17 cellular contexts compared by ENCODE assay signal in the genomic region with DNA sequence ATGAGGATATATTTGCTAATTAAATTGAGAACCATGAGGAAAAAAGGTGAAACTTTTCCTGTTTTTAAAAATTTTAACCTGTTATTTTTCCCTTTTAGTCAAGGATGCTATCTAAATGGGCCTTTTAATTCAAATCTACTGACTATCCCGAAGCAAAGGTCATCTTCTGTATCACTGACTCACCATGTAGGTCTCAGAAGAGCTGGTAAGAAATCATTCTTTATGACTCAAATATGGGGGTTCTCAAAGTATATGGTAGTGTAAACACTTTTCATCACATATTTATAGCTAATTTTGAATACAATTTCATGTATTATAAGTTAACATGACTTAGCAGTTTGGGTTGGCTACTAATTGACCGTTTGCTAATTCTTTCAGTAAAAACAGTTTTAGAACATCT.
DNase-seq lines count a peak whose midpoint lies in the region; ATAC-seq and TF ChIP-seq lines count a peak whose summit lies in the region.
"Had no signal": no experiment of that assay in that cellular context is flagged by ENCODE, and none has a peak within 500 bp of the region (broad histone marks: within the 10 kb centered on the region; RNA-seq: fewer than 3 reads in every experiment).

No MANE protein-coding gene starts in this region.

- H3K4me1 Mint-ChIP-seq in activated CD8-positive, alpha-beta T cell treated with anti-CD3 and anti-CD28 coated beads for 36 hours (ENCODE audit: low read depth) = peaks cover 34% of the 10 kb centered on the region
- H3K4me1 Mint-ChIP-seq in activated CD8-positive, alpha-beta T cell treated with anti-CD3 and anti-CD28 coated beads, Interleukin-2, amount 10 ng/mL, durations not matched to agents 7 days and 5 days (ENCODE audit: low read depth) = peaks cover 13% of the 10 kb centered on the region
- peaks cover 11% of the 10 kb centered on the region for H3K4me1 Mint-ChIP-seq in CD4-positive, alpha-beta T cell (ENCODE audit: low read depth)
- H3K4me1 Mint-ChIP-seq in activated naive CD8-positive, alpha-beta T cell treated with anti-CD3 and anti-CD28 coated beads, Interleukin-2, amount 50 U/mL, for 24 hours = peaks cover 22% of the 10 kb centered on the region
- H3K4me1 Mint-ChIP-seq in stimulated activated effector memory CD8-positive, alpha-beta T cell treated with anti-CD3 and anti-CD28 coated beads, Interleukin-12 subunit alpha, Interleukin-12 subunit beta, amount 100 ng/mL, for 72 hours = peaks cover 25% of the 10 kb centered on the region
- peaks cover 6% of the 10 kb centered on the region for H3K4me1 Mint-ChIP-seq in activated CD4-positive, alpha-beta memory T cell treated with anti-CD3 and anti-CD28 coated beads, Interleukin-2, amount 10 ng/mL, durations not matched to agents 7 days and 5 days
- H3K4me1 Mint-ChIP-seq: IgD-negative memory B cell had no signal

- no peak overlapping the region for H3K4me3 Mint-ChIP-seq in activated CD8-positive, alpha-beta T cell treated with anti-CD3 and anti-CD28 coated beads for 36 hours
- no peak overlapping the region for H3K4me3 Mint-ChIP-seq in activated CD8-positive, alpha-beta T cell treated with anti-CD3 and anti-CD28 coated beads, Interleukin-2, amount 10 ng/mL, durations not matched to agents 7 days and 5 days
- no peak overlapping the region for H3K4me3 Mint-ChIP-seq in CD4-positive, alpha-beta T cell
- H3K4me3 Mint-ChIP-seq in activated naive CD8-positive, alpha-beta T cell treated with anti-CD3 and anti-CD28 coated beads, Interleukin-2, amount 50 U/mL, for 24 hours = no peak overlapping the region
- no peak overlapping the region for H3K4me3 Mint-ChIP-seq in stimulated activated effector memory CD8-positive, alpha-beta T cell treated with anti-CD3 and anti-CD28 coated beads, Interleukin-12 subunit alpha, Interleukin-12 subunit beta, amount 100 ng/mL, for 72 hours
- H3K4me3 Mint-ChIP-seq in activated CD4-positive, alpha-beta memory T cell treated with anti-CD3 and anti-CD28 coated beads, Interleukin-2, amount 10 ng/mL, durations not matched to agents 7 days and 5 days = no peak overlapping the region
- H3K4me3 Mint-ChIP-seq: CD4-positive, CD25-positive, alpha-beta regulatory T cell; HFFc6; IgD-negative memory B cell had no signal

- POLR2A ChIA-PET in activated CD8-positive, alpha-beta T cell treated with anti-CD3 and anti-CD28 coated beads for 36 hours (lab: Charles Lee) = no interaction called here
- POLR2A ChIA-PET in activated CD8-positive, alpha-beta T cell treated with anti-CD3 and anti-CD28 coated beads, Interleukin-2, amount 10 ng/mL, durations not matched to agents 7 days and 5 days (lab: Charles Lee) = no interaction called here
- POLR2A ChIA-PET in CD4-positive, alpha-beta T cell (lab: Charles Lee) = no interaction called here
- POLR2A ChIA-PET in activated CD4-positive, alpha-beta memory T cell treated with anti-CD3 and anti-CD28 coated beads, Interleukin-2, amount 10 ng/mL, durations not matched to agents 7 days and 5 days (lab: Charles Lee) = no interaction called here

- no peaks in the 10 kb centered on the region for H3K27me3 ChIP-seq in CD4-positive, alpha-beta T cell (ENCODE audit: control insufficient read depth, insufficient read depth, low read length)
- H3K27me3 ChIP-seq: BE2C had no signal

- CTCF ChIA-PET in activated CD8-positive, alpha-beta T cell treated with anti-CD3 and anti-CD28 coated beads for 36 hours (lab: Charles Lee) = interaction anchor here (0.7 kb wide), 1 partner anchor 104 kb away, joined by 3 read pairs; no protein-coding TSS in a partner anchor
- CTCF ChIA-PET in activated CD8-positive, alpha-beta T cell treated with anti-CD3 and anti-CD28 coated beads, Interleukin-2, amount 10 ng/mL, durations not matched to agents 7 days and 5 days (lab: Charles Lee) = interaction anchor here (1.2 kb wide), 1 partner anchor 15 kb away, joined by 4 read pairs; no protein-coding TSS in a partner anchor
- CTCF ChIA-PET in CD4-positive, alpha-beta T cell (lab: Charles Lee) = no interaction called here
- CTCF ChIA-PET in activated CD4-positive, alpha-beta memory T cell treated with anti-CD3 and anti-CD28 coated beads, Interleukin-2, amount 10 ng/mL, durations not matched to agents 7 days and 5 days (lab: Charles Lee) = no interaction called here

- H3K27ac ChIP-seq in CD4-positive, alpha-beta T cell (ENCODE audit: low read depth, low read length) = no peak overlapping the region

- intact Hi-C loops in activated CD8-positive, alpha-beta T cell treated with anti-CD3 and anti-CD28 coated beads for 36 hours (cut with micrococcal nuclease) = no loop called here
- intact Hi-C loops in CD4-positive, alpha-beta T cell (cut with DNase I, micrococcal nuclease) = no loop called here

- peaks cover 14% of the 10 kb centered on the region for H3K9me3 Mint-ChIP-seq in activated CD8-positive, alpha-beta T cell treated with anti-CD3 and anti-CD28 coated beads for 36 hours
- peaks cover 10% of the 10 kb centered on the region for H3K9me3 Mint-ChIP-seq in activated CD8-positive, alpha-beta T cell treated with anti-CD3 and anti-CD28 coated beads, Interleukin-2, amount 10 ng/mL, durations not matched to agents 7 days and 5 days (ENCODE audit: insufficient read depth)
- no peaks in the 10 kb centered on the region for H3K9me3 Mint-ChIP-seq in CD4-positive, alpha-beta T cell
- peaks cover 8% of the 10 kb centered on the region for H3K9me3 Mint-ChIP-seq in activated naive CD8-positive, alpha-beta T cell treated with anti-CD3 and anti-CD28 coated beads, Interleukin-2, amount 50 U/mL, for 24 hours
- peaks cover 3% of the 10 kb centered on the region for H3K9me3 Mint-ChIP-seq in stimulated activated effector memory CD8-positive, alpha-beta T cell treated with anti-CD3 and anti-CD28 coated beads, Interleukin-12 subunit alpha, Interleukin-12 subunit beta, amount 100 ng/mL, for 72 hours
- H3K9me3 Mint-ChIP-seq in activated CD4-positive, alpha-beta memory T cell treated with anti-CD3 and anti-CD28 coated beads, Interleukin-2, amount 10 ng/mL, durations not matched to agents 7 days and 5 days = peaks cover 13% of the 10 kb centered on the region

- TF ChIP-seq CTCF in activated CD8-positive, alpha-beta T cell treated with anti-CD3 and anti-CD28 coated beads for 36 hours (IDR thresholded peaks at IDR 0.05) = no peak
- TF ChIP-seq CTCF in CD4-positive, alpha-beta T cell (IDR thresholded peaks at IDR 0.05) = no peak

- H3K27ac Mint-ChIP-seq in activated CD8-positive, alpha-beta T cell treated with anti-CD3 and anti-CD28 coated beads for 36 hours = peak overlapping the region; percentile 46
- H3K27ac Mint-ChIP-seq in activated CD8-positive, alpha-beta T cell treated with anti-CD3 and anti-CD28 coated beads, Interleukin-2, amount 10 ng/mL, durations not matched to agents 7 days and 5 days = no peak overlapping the region
- peak overlapping the region; percentile 62 for H3K27ac Mint-ChIP-seq in CD4-positive, alpha-beta T cell
- H3K27ac Mint-ChIP-seq in activated naive CD8-positive, alpha-beta T cell treated with anti-CD3 and anti-CD28 coated beads, Interleukin-2, amount 50 U/mL, for 24 hours = no peak overlapping the region
- H3K27ac Mint-ChIP-seq in stimulated activated effector memory CD8-positive, alpha-beta T cell treated with anti-CD3 and anti-CD28 coated beads, Interleukin-12 subunit alpha, Interleukin-12 subunit beta, amount 100 ng/mL, for 72 hours = no peak overlapping the region
- no peak overlapping the region for H3K27ac Mint-ChIP-seq in activated CD4-positive, alpha-beta memory T cell treated with anti-CD3 and anti-CD28 coated beads, Interleukin-2, amount 10 ng/mL, durations not matched to agents 7 days and 5 days
- H3K27ac Mint-ChIP-seq: HFFc6, IgD-negative memory B cell had no signal

- DNase-seq in activated CD8-positive, alpha-beta T cell treated with anti-CD3 and anti-CD28 coated beads for 36 hours = no peak
- no peak for DNase-seq in activated CD8-positive, alpha-beta T cell treated with anti-CD3 and anti-CD28 coated beads, Interleukin-2, amount 10 ng/mL, durations not matched to agents 7 days and 5 days
- no peak for DNase-seq in CD4-positive, alpha-beta T cell
- no peak for DNase-seq in activated naive CD8-positive, alpha-beta T cell treated with anti-CD3 and anti-CD28 coated beads, Interleukin-2, amount 50 U/mL, for 24 hours
- no peak for DNase-seq in stimulated activated effector memory CD8-positive, alpha-beta T cell treated with anti-CD3 and anti-CD28 coated beads, Interleukin-12 subunit alpha, Interleukin-12 subunit beta, amount 100 ng/mL, for 72 hours (ENCODE audit: low spot score in 2 of 2)
- DNase-seq in activated CD4-positive, alpha-beta memory T cell treated with anti-CD3 and anti-CD28 coated beads, Interleukin-2, amount 10 ng/mL, durations not matched to agents 7 days and 5 days = no peak
- DNase-seq: ACHN; BE2C; C1 segment of cervical spinal cord; Caco-2; CD4-positive, CD25-positive, alpha-beta regulatory T cell; GOT3; H7; HFFc6 had no signal

- H3K27me3 Mint-ChIP-seq in activated CD8-positive, alpha-beta T cell treated with anti-CD3 and anti-CD28 coated beads for 36 hours = no peaks in the 10 kb centered on the region
- no peaks in the 10 kb centered on the region for H3K27me3 Mint-ChIP-seq in activated CD8-positive, alpha-beta T cell treated with anti-CD3 and anti-CD28 coated beads, Interleukin-2, amount 10 ng/mL, durations not matched to agents 7 days and 5 days (ENCODE audit: low read depth)
- H3K27me3 Mint-ChIP-seq in CD4-positive, alpha-beta T cell = no peaks in the 10 kb centered on the region
- H3K27me3 Mint-ChIP-seq in activated naive CD8-positive, alpha-beta T cell treated with anti-CD3 and anti-CD28 coated beads, Interleukin-2, amount 50 U/mL, for 24 hours = no peaks in the 10 kb centered on the region
- no peaks in the 10 kb centered on the region for H3K27me3 Mint-ChIP-seq in activated CD4-positive, alpha-beta memory T cell treated with anti-CD3 and anti-CD28 coated beads, Interleukin-2, amount 10 ng/mL, durations not matched to agents 7 days and 5 days
- H3K27me3 Mint-ChIP-seq: CD4-positive, CD25-positive, alpha-beta regulatory T cell had no signal

- peak; percentile 71 for ATAC-seq in activated CD8-positive, alpha-beta T cell treated with anti-CD3 and anti-CD28 coated beads for 36 hours
- no peak for ATAC-seq in activated CD8-positive, alpha-beta T cell treated with anti-CD3 and anti-CD28 coated beads, Interleukin-2, amount 10 ng/mL, durations not matched to agents 7 days and 5 days
- ATAC-seq in CD4-positive, alpha-beta T cell (ENCODE audit: poor library complexity) = no peak
- ATAC-seq in activated naive CD8-positive, alpha-beta T cell treated with anti-CD3 and anti-CD28 coated beads, Interleukin-2, amount 50 U/mL, for 24 hours = peak; percentile 69
- peak; percentile 60 for ATAC-seq in stimulated activated effector memory CD8-positive, alpha-beta T cell treated with anti-CD3 and anti-CD28 coated beads, Interleukin-12 subunit alpha, Interleukin-12 subunit beta, amount 100 ng/mL, for 72 hours
- no peak for ATAC-seq in GM21717 (IDR thresholded peaks at IDR 0.05; ENCODE audit: unreplicated experiment)
- ATAC-seq: HCT116 had no signal

- H3K9me3 ChIP-seq in CD4-positive, alpha-beta T cell (ENCODE audit: control insufficient read depth, low read length) = no peaks in the 10 kb centered on the region
- H3K9me3 ChIP-seq: BE2C, Caco-2 had no signal

- peaks cover 68% of the 10 kb centered on the region for H3K36me3 Mint-ChIP-seq in activated CD8-positive, alpha-beta T cell treated with anti-CD3 and anti-CD28 coated beads for 36 hours (ENCODE audit: low read depth)
- peaks cover 85% of the 10 kb centered on the region for H3K36me3 Mint-ChIP-seq in activated CD8-positive, alpha-beta T cell treated with anti-CD3 and anti-CD28 coated beads, Interleukin-2, amount 10 ng/mL, durations not matched to agents 7 days and 5 days (ENCODE audit: low read depth)
- H3K36me3 Mint-ChIP-seq in CD4-positive, alpha-beta T cell (ENCODE audit: low read depth) = peaks cover 95% of the 10 kb centered on the region
- H3K36me3 Mint-ChIP-seq in activated naive CD8-positive, alpha-beta T cell treated with anti-CD3 and anti-CD28 coated beads, Interleukin-2, amount 50 U/mL, for 24 hours (ENCODE audit: low read depth) = peaks cover 52% of the 10 kb centered on the region
- peaks cover 50% of the 10 kb centered on the region for H3K36me3 Mint-ChIP-seq in stimulated activated effector memory CD8-positive, alpha-beta T cell treated with anti-CD3 and anti-CD28 coated beads, Interleukin-12 subunit alpha, Interleukin-12 subunit beta, amount 100 ng/mL, for 72 hours
- peaks cover 80% of the 10 kb centered on the region for H3K36me3 Mint-ChIP-seq in activated CD4-positive, alpha-beta memory T cell treated with anti-CD3 and anti-CD28 coated beads, Interleukin-2, amount 10 ng/mL, durations not matched to agents 7 days and 5 days (ENCODE audit: low read depth)

Comparison
In these comparisons a context has a peak if more than half of its experiments do, and no peak if none do; other contexts are left out.
1. ATAC-seq: peak in activated CD8-positive, alpha-beta T cell treated with anti-CD3 and anti-CD28 coated beads for 36 hours (single experiment), activated naive CD8-positive, alpha-beta T cell treated with anti-CD3 and anti-CD28 coated beads, Interleukin-2, amount 50 U/mL, for 24 hours (single experiment) and stimulated activated effector memory CD8-positive, alpha-beta T cell treated with anti-CD3 and anti-CD28 coated beads, Interleukin-12 subunit alpha, Interleukin-12 subunit beta, amount 100 ng/mL, for 72 hours (single experiment); none in activated CD8-positive, alpha-beta T cell treated with anti-CD3 and anti-CD28 coated beads, Interleukin-2, amount 10 ng/mL, durations not matched to agents 7 days and 5 days (single experiment), CD4-positive, alpha-beta T cell (single experiment) and GM21717 (single experiment).
2. H3K27ac Mint-ChIP-seq: peak in activated CD8-positive, alpha-beta T cell treated with anti-CD3 and anti-CD28 coated beads for 36 hours (single experiment) and CD4-positive, alpha-beta T cell (single experiment); none in activated CD8-positive, alpha-beta T cell treated with anti-CD3 and anti-CD28 coated beads, Interleukin-2, amount 10 ng/mL, durations not matched to agents 7 days and 5 days (single experiment), activated naive CD8-positive, alpha-beta T cell treated with anti-CD3 and anti-CD28 coated beads, Interleukin-2, amount 50 U/mL, for 24 hours (single experiment), stimulated activated effector memory CD8-positive, alpha-beta T cell treated with anti-CD3 and anti-CD28 coated beads, Interleukin-12 subunit alpha, Interleukin-12 subunit beta, amount 100 ng/mL, for 72 hours (single experiment) and activated CD4-positive, alpha-beta memory T cell treated with anti-CD3 and anti-CD28 coated beads, Interleukin-2, amount 10 ng/mL, durations not matched to agents 7 days and 5 days (single experiment).
3. CTCF ChIA-PET loops: an anchor here in activated CD8-positive, alpha-beta T cell treated with anti-CD3 and anti-CD28 coated beads for 36 hours (0.7 kb wide) and activated CD8-positive, alpha-beta T cell treated with anti-CD3 and anti-CD28 coated beads, Interleukin-2, amount 10 ng/mL, durations not matched to agents 7 days and 5 days (1.2 kb wide); none called in CD4-positive, alpha-beta T cell and activated CD4-positive, alpha-beta memory T cell treated with anti-CD3 and anti-CD28 coated beads, Interleukin-2, amount 10 ng/mL, durations not matched to agents 7 days and 5 days.